ENCODE assay signal across 9 cellular contexts in the genomic region with DNA sequence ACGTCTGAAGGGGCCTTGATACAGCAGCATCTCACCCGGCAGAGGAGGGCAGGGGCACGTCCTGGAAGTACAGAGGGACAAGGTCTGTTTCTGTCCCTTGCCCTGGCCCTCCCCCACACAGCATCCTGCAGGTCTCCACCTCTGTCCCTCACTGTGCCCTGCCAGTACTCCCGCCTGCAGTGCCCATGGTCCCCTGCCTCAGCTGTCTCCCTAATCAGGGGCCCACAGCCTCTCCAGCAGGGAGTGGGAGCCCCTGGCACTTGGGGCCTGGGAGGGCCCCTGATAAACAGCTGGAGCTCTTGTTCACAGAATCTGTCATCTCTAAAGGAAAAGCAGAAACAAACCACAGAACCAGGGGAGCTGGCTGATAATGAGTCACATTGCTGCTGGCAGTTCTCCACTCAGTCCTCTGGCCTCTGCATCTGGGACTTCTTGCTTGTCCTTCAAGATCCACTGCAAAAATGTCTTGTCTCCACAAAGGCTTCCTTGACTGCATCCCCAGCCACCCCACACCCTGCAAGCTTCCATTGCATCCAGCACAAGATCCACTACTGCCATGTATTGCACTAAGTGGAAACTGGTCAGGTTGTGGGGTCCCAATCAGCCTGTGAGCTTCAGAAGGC. TPM values are rescaled to one million over a fixed set of nuclear protein-coding genes. Genes with fewer than 3 reads are reported as not detected.
DNase-seq lines count a peak whose midpoint lies in the region; ATAC-seq and TF ChIP-seq lines count a peak whose summit lies in the region.
"Had no signal": no experiment of that assay in that cellular context is flagged by ENCODE, and none has a peak within 500 bp of the region (broad histone marks: within the 10 kb centered on the region; RNA-seq: fewer than 3 reads in every experiment).

No MANE protein-coding gene starts in this region.

- H3K4me2 ChIP-seq in BLaER1 treated with 17β-estradiol and CSF1 and Interleukin-3, amounts not matched to agents 10 nM and 100 nM, result peak overlapping the region; percentile 71 to 93 (median 84)
- H3K4me2 ChIP-seq in MM.1S (ENCODE audit: low read depth, low read length), result no peak overlapping the region

- H3K27ac Mint-ChIP-seq in activated T-helper 1 cell treated with anti-CD3 and anti-CD28 coated beads, Interleukin-12 subunit alpha, Interleukin-12 subunit beta, Interleukin-2, Interleukin-4 antibody, amounts not matched to agents 30 ng/mL and 10 ng/mL and 1 ng/mL, durations not matched to agents 14 hours and 24 hours and 36 hours, result peak overlapping the region; percentile 90

- no peaks in the 10 kb centered on the region for H3K27me3 ChIP-seq in BLaER1 treated with 17β-estradiol and CSF1 and Interleukin-3, amounts not matched to agents 10 nM and 100 nM
- no peaks in the 10 kb centered on the region for H3K27me3 ChIP-seq in MM.1S (replicated peaks; ENCODE audit: insufficient read depth, low read length)

- H4K20me1 ChIP-seq in BLaER1 treated with 17β-estradiol and CSF1 and Interleukin-3, amounts not matched to agents 10 nM and 100 nM, result no peaks in the 10 kb centered on the region
- H4K20me1 ChIP-seq in MM.1S (ENCODE audit: insufficient read depth, low read length), result no peaks in the 10 kb centered on the region

- peaks cover 0 to 9% (median 0%) of the 10 kb centered on the region in 11 experiments; a peak in 2 of 22 replicates for H3K9me3 ChIP-seq in BLaER1 treated with 17β-estradiol and CSF1 and Interleukin-3, amounts not matched to agents 10 nM and 100 nM (replicated peaks in 1 of 11)
- H3K9me3 ChIP-seq in MM.1S (replicated peaks; ENCODE audit: insufficient read depth, low read length), result no peaks in the 10 kb centered on the region

- TF ChIP-seq CTCF in HFF-Myc (IDR thresholded peaks at IDR 0.05; ENCODE audit: low read depth, low read length, missing control alignments), result no peak
- no peak for TF ChIP-seq CTCF in MM.1S (IDR thresholded peaks at IDR 0.05; ENCODE audit: low read length)

- DNase-seq in HFF-Myc (ENCODE audit: extremely low read depth, low read depth) (peak; percentile 43), islet precursor cell (peak; percentile 78), NCI-H1694 treated with DMSO at 0.1 percent for 48 hours (lab: John Stamatoyannopoulos, UW) (no peak), MM.1S (no peak)
- no peak for DNase-seq in activated T-helper 1 cell treated with anti-CD3 and anti-CD28 coated beads, Interleukin-12 subunit alpha, Interleukin-12 subunit beta, Interleukin-2, Interleukin-4 antibody, amounts not matched to agents 30 ng/mL and 10 ng/mL and 1 ng/mL, durations not matched to agents 14 hours and 24 hours and 36 hours (ENCODE audit: low spot score)

- H3K4me3 ChIP-seq in BLaER1 treated with 17β-estradiol and CSF1 and Interleukin-3, amounts not matched to agents 10 nM and 100 nM, result peak overlapping the region in 2 of 10 experiments; percentile 14 to 25; a peak in 3 of 20 replicates
- H3K4me3 ChIP-seq in HFF-Myc (replicated peaks; ENCODE audit: low read depth, low read length) (no peak overlapping the region), MM.1S (ENCODE audit: low read length) (no peak overlapping the region)

- H2AFZ ChIP-seq in MM.1S (ENCODE audit: low read length), result no peak overlapping the region

- H3K4me1 Mint-ChIP-seq in activated T-helper 1 cell treated with anti-CD3 and anti-CD28 coated beads, Interleukin-12 subunit alpha, Interleukin-12 subunit beta, Interleukin-2, Interleukin-4 antibody, amounts not matched to agents 30 ng/mL and 10 ng/mL and 1 ng/mL, durations not matched to agents 14 hours and 24 hours and 36 hours (ENCODE audit: low read depth), result peaks cover 55% of the 10 kb centered on the region

- no peaks in the 10 kb centered on the region for H3F3A ChIP-seq in MM.1S (ENCODE audit: insufficient read depth, low read length)

- intact Hi-C loops in activated T-helper 1 cell treated with anti-CD3 and anti-CD28 coated beads, Interleukin-12 subunit alpha, Interleukin-12 subunit beta, Interleukin-2, Interleukin-4 antibody, amounts not matched to agents 30 ng/mL and 10 ng/mL and 1 ng/mL, durations not matched to agents 14 hours and 24 hours and 36 hours (cut with micrococcal nuclease), result loop anchor here (2.0 kb wide), 2 partner anchors 14 to 40 kb away; no protein-coding TSS in a partner anchor

- peaks cover 23% of the 10 kb centered on the region for H3K36me3 Mint-ChIP-seq in activated T-helper 1 cell treated with anti-CD3 and anti-CD28 coated beads, Interleukin-12 subunit alpha, Interleukin-12 subunit beta, Interleukin-2, Interleukin-4 antibody, amounts not matched to agents 30 ng/mL and 10 ng/mL and 1 ng/mL, durations not matched to agents 14 hours and 24 hours and 36 hours (ENCODE audit: low read depth)

- no peaks in the 10 kb centered on the region for H3K79me2 ChIP-seq in MM.1S (ENCODE audit: low read length)

- peak overlapping the region; percentile 40 to 98 (median 72); a peak in 21 of 22 replicates for H3K27ac ChIP-seq in BLaER1 treated with 17β-estradiol and CSF1 and Interleukin-3, amounts not matched to agents 10 nM and 100 nM
- no peak overlapping the region for H3K27ac ChIP-seq in MM.1S (ENCODE audit: low read length)
- H3K27ac ChIP-seq: HL-60 had no signal

- peaks cover 60 to 100% (median 93%) of the 10 kb centered on the region in 10 experiments for H3K4me1 ChIP-seq in BLaER1 treated with 17β-estradiol and CSF1 and Interleukin-3, amounts not matched to agents 10 nM and 100 nM
- no peaks in the 10 kb centered on the region for H3K4me1 ChIP-seq in MM.1S (ENCODE audit: low read length)

- no peaks in the 10 kb centered on the region for H3K9me2 ChIP-seq in MM.1S (replicated peaks; ENCODE audit: insufficient read depth, low read length)

- ATAC-seq in HG03280 (IDR thresholded peaks at IDR 0.05; ENCODE audit: unreplicated experiment), result no peak
- ATAC-seq in HG03039 (IDR thresholded peaks at IDR 0.05; ENCODE audit: unreplicated experiment), result no peak

- H3K4me3 Mint-ChIP-seq in activated T-helper 1 cell treated with anti-CD3 and anti-CD28 coated beads, Interleukin-12 subunit alpha, Interleukin-12 subunit beta, Interleukin-2, Interleukin-4 antibody, amounts not matched to agents 30 ng/mL and 10 ng/mL and 1 ng/mL, durations not matched to agents 14 hours and 24 hours and 36 hours, result peak overlapping the region; percentile 69

- peak overlapping the region in 10 of 11 experiments; percentile 9 to 76 (median 61); a peak in 20 of 22 replicates for H3K9ac ChIP-seq in BLaER1 treated with 17β-estradiol and CSF1 and Interleukin-3, amounts not matched to agents 10 nM and 100 nM
- no peak overlapping the region for H3K9ac ChIP-seq in MM.1S (ENCODE audit: low read length)

- H3K36me3 ChIP-seq in BLaER1 treated with 17β-estradiol and CSF1 and Interleukin-3, amounts not matched to agents 10 nM and 100 nM, result peaks cover 0 to 37% (median 4%) of the 10 kb centered on the region in 11 experiments; a peak in 7 of 22 replicates
- no peaks in the 10 kb centered on the region for H3K36me3 ChIP-seq in MM.1S (replicated peaks; ENCODE audit: insufficient read depth, low read length)

- peaks cover 1% of the 10 kb centered on the region for H3K27me3 Mint-ChIP-seq in activated T-helper 1 cell treated with anti-CD3 and anti-CD28 coated beads, Interleukin-12 subunit alpha, Interleukin-12 subunit beta, Interleukin-2, Interleukin-4 antibody, amounts not matched to agents 30 ng/mL and 10 ng/mL and 1 ng/mL, durations not matched to agents 14 hours and 24 hours and 36 hours (ENCODE audit: insufficient read depth)

- H3K9me3 Mint-ChIP-seq in activated T-helper 1 cell treated with anti-CD3 and anti-CD28 coated beads, Interleukin-12 subunit alpha, Interleukin-12 subunit beta, Interleukin-2, Interleukin-4 antibody, amounts not matched to agents 30 ng/mL and 10 ng/mL and 1 ng/mL, durations not matched to agents 14 hours and 24 hours and 36 hours, result peaks cover 4% of the 10 kb centered on the region

RNA-seq across cellular contexts. Expression of gene TAF8, which starts 33.2 kb away (rescaled TPM):
- total RNA-seq in activated T-helper 1 cell treated with anti-CD3 and anti-CD28 coated beads, Interleukin-12 subunit alpha, Interleukin-12 subunit beta, Interleukin-2, Interleukin-4 antibody, amounts not matched to agents 30 ng/mL and 10 ng/mL and 1 ng/mL, durations not matched to agents 14 hours and 24 hours and 36 hours, result 36.7 and 38.3 TPM in 2 replicates

Comparison
In these comparisons a context has a peak if more than half of its experiments do, and no peak if none do; other contexts are left out.
1. DNase-seq: peak in HFF-Myc (single experiment) and islet precursor cell (single experiment); none in activated T-helper 1 cell treated with anti-CD3 and anti-CD28 coated beads, Interleukin-12 subunit alpha, Interleukin-12 subunit beta, Interleukin-2, Interleukin-4 antibody, amounts not matched to agents 30 ng/mL and 10 ng/mL and 1 ng/mL, durations not matched to agents 14 hours and 24 hours and 36 hours (single experiment), NCI-H1694 treated with DMSO at 0.1 percent for 48 hours (single experiment) and MM.1S (single experiment).